12 cellular contexts compared by ENCODE assay signal in genomic region chr12:59737725-59738463, GRCh38.
A peak's percentile ranks its signal among the peaks of the same experiment; 100 is the strongest.
DNase-seq lines count a peak whose midpoint lies in the region; ATAC-seq and TF ChIP-seq lines count a peak whose summit lies in the region.
"Had no signal": no experiment of that assay in that cellular context is flagged by ENCODE, and none has a peak within 500 bp of the region (broad histone marks: within the 10 kb centered on the region; RNA-seq: fewer than 3 reads in every experiment).

No MANE protein-coding gene starts in this region.

- H3K4me3 ChIP-seq in fibroblast of lung (replicated peaks in 1 of 4; ENCODE audit: control extremely low read depth in 1 of 4, insufficient read depth in 1 of 4, low read depth in 3 of 4, low read length in 4 of 4) (peak overlapping the region; percentile 1 to 40 (median 39)), tibial artery (peak overlapping the region; percentile 27 to 31), gastrocnemius medialis (no peak overlapping the region), stomach (no peak overlapping the region)
- H3K4me3 ChIP-seq: tibial nerve had no signal

- peaks cover 19% of the 10 kb centered on the region for H3K36me3 Mint-ChIP-seq in activated naive CD4-positive, alpha-beta T cell treated with anti-CD3 and anti-CD28 coated beads, Interleukin-2, amount 50 U/mL, for 24 hours

- TF ChIP-seq POLR2A in gastrocnemius medialis (IDR thresholded peaks at IDR 0.05), result no peak
- no peak for TF ChIP-seq POLR2A in stomach (IDR thresholded peaks at IDR 0.05)

- H3K27ac Mint-ChIP-seq in activated naive CD4-positive, alpha-beta T cell treated with anti-CD3 and anti-CD28 coated beads, Interleukin-2, amount 50 U/mL, for 24 hours, result peak overlapping the region; percentile 23
- H3K27ac Mint-ChIP-seq: nephron had no signal

- peaks cover 15% of the 10 kb centered on the region for H3K4me1 Mint-ChIP-seq in activated naive CD4-positive, alpha-beta T cell treated with anti-CD3 and anti-CD28 coated beads, Interleukin-2, amount 50 U/mL, for 24 hours
- H3K4me1 Mint-ChIP-seq: nephron had no signal

- H3K36me3 ChIP-seq in fibroblast of lung (ENCODE audit: control insufficient read depth, insufficient read depth, low read length) (no peaks in the 10 kb centered on the region), tibial artery (peaks cover 0 to 9% (median 0%) of the 10 kb centered on the region in 3 donors), gastrocnemius medialis (no peaks in the 10 kb centered on the region), stomach (peaks cover 0 to 13% (median 6%) of the 10 kb centered on the region in 4 donors)
- H3K36me3 ChIP-seq: tibial nerve had no signal

- in situ Hi-C loops in gastrocnemius medialis (cut with MboI; ENCODE audit: low sequenced_read_pairs in 4 of 4), result no loop called here

- H3K27me3 Mint-ChIP-seq in activated naive CD4-positive, alpha-beta T cell treated with anti-CD3 and anti-CD28 coated beads, Interleukin-2, amount 50 U/mL, for 24 hours, result no peaks in the 10 kb centered on the region

- no peaks in the 10 kb centered on the region for H3K79me2 ChIP-seq in fibroblast of lung (ENCODE audit: control insufficient read depth, insufficient read depth, low read length)

- H3K4me1 ChIP-seq in fibroblast of lung (ENCODE audit: control insufficient read depth, extremely low read depth, insufficient read depth, low read length), result peaks cover 19% of the 10 kb centered on the region
- H3K4me1 ChIP-seq in tibial artery, result peaks cover 0 to 19% (median 11%) of the 10 kb centered on the region in 4 donors
- no peaks in the 10 kb centered on the region for H3K4me1 ChIP-seq in gastrocnemius medialis
- peaks cover 0 to 13% (median 9%) of the 10 kb centered on the region in 4 donors for H3K4me1 ChIP-seq in stomach

- H3K27me3 ChIP-seq in fibroblast of lung (ENCODE audit: control insufficient read depth, insufficient read depth, low read length) (no peaks in the 10 kb centered on the region), tibial artery (no peaks in the 10 kb centered on the region), gastrocnemius medialis (no peaks in the 10 kb centered on the region), stomach (no peaks in the 10 kb centered on the region)
- H3K27me3 ChIP-seq: tibial nerve had no signal

- H3K9me3 ChIP-seq in fibroblast of lung (ENCODE audit: control insufficient read depth, insufficient read depth, low read depth, low read length) (no peaks in the 10 kb centered on the region), tibial artery (no peaks in the 10 kb centered on the region), gastrocnemius medialis (no peaks in the 10 kb centered on the region), stomach (no peaks in the 10 kb centered on the region)
- H3K9me3 ChIP-seq: tibial nerve had no signal

- H4K20me1 ChIP-seq in fibroblast of lung (ENCODE audit: control insufficient read depth, extremely low read depth, insufficient read depth, low read length), result no peaks in the 10 kb centered on the region

- intact Hi-C loops in tibial artery (cut with DNase I; ENCODE audit: low total_unique reads) (no loop called here), gastrocnemius medialis (cut with DNase I; ENCODE audit: low total_unique reads) (no loop called here), stomach (cut with DNase I; ENCODE audit: low total_unique reads) (no loop called here)

- H2AFZ ChIP-seq in fibroblast of lung (ENCODE audit: low read length), result peak overlapping the region; percentile 5

- H3K4me3 Mint-ChIP-seq in activated naive CD4-positive, alpha-beta T cell treated with anti-CD3 and anti-CD28 coated beads, Interleukin-2, amount 50 U/mL, for 24 hours, result no peak overlapping the region
- H3K4me3 Mint-ChIP-seq: nephron had no signal

- no peak for TF ChIP-seq EP300 in stomach (IDR thresholded peaks at IDR 0.05)

- H3K4me2 ChIP-seq in fibroblast of lung (ENCODE audit: extremely low read depth, insufficient read depth, low read length), result peak overlapping the region; percentile 83

- H3K27ac ChIP-seq in fibroblast of lung (ENCODE audit: insufficient read depth, low read length) (peak overlapping the region; percentile 72), tibial artery (peak overlapping the region; percentile 41 to 53), gastrocnemius medialis (no peak overlapping the region), substantia nigra (ENCODE audit: low read depth, low read length, poor library complexity, severe bottlenecking) (no peak overlapping the region), stomach (peak overlapping the region in 1 of 5 donors; percentile 38)
- H3K27ac ChIP-seq: tibial nerve had no signal

- ATAC-seq in gastrocnemius medialis, result no peak

- no peak for DNase-seq in activated naive CD4-positive, alpha-beta T cell treated with anti-CD3 and anti-CD28 coated beads, Interleukin-2, amount 50 U/mL, for 16 hours
- DNase-seq in M059J (ENCODE audit: low read depth) (peak; percentile 33), fibroblast of lung (ENCODE audit: low read depth in 2 of 2) (peak; percentile 20 to 50), tibial artery (no peak), gastrocnemius medialis (no peak), substantia nigra (lab: John Stamatoyannopoulos, UW) (no peak), stomach (no peak)
- DNase-seq: H7, NCI-H1694 had no signal

- H3K9me3 Mint-ChIP-seq in activated naive CD4-positive, alpha-beta T cell treated with anti-CD3 and anti-CD28 coated beads, Interleukin-2, amount 50 U/mL, for 24 hours, result peaks cover 4% of the 10 kb centered on the region
- H3K9me3 Mint-ChIP-seq: nephron had no signal

- no peak for TF ChIP-seq CTCF in fibroblast of lung (conservative IDR thresholded peaks at IDR 0.05 in 1 of 2, IDR thresholded peaks at IDR 0.05 in 1 of 2; ENCODE audit: low read depth in 1 of 2, low read length in 2 of 2)
- no peak for TF ChIP-seq CTCF in tibial artery (IDR thresholded peaks at IDR 0.05)
- TF ChIP-seq CTCF in gastrocnemius medialis (IDR thresholded peaks at IDR 0.05 in 4 of 5, conservative IDR thresholded peaks at IDR 0.05 in 1 of 5), result no peak
- TF ChIP-seq CTCF in stomach (IDR thresholded peaks at IDR 0.05), result no peak

- 72 to 85% (median 77%) methylated on average over 3 of the region's 3 CpGs for WGBS in stomach, 5 donors

- H3K9ac ChIP-seq in fibroblast of lung (ENCODE audit: insufficient read depth, low read length), result peak overlapping the region; percentile 7

Comparison
In these comparisons a context has a peak if more than half of its experiments do, and no peak if none do; other contexts are left out.
1. DNase-seq: peak in M059J (single experiment) and fibroblast of lung (2 of 2); none in activated naive CD4-positive, alpha-beta T cell treated with anti-CD3 and anti-CD28 coated beads, Interleukin-2, amount 50 U/mL, for 16 hours (single experiment), tibial artery (0 of 2), gastrocnemius medialis (0 of 2), substantia nigra (0 of 49) and stomach (single experiment).
2. H3K27ac ChIP-seq: peak in fibroblast of lung (single experiment) and tibial artery (2 of 2); none in gastrocnemius medialis (0 of 4) and substantia nigra (single experiment).
3. H3K4me3 ChIP-seq: peak in fibroblast of lung (4 of 4) and tibial artery (2 of 2); none in gastrocnemius medialis (0 of 4) and stomach (0 of 4).